Comparison of ENCODE assay signal across 1 cellular context in the genomic region with DNA sequence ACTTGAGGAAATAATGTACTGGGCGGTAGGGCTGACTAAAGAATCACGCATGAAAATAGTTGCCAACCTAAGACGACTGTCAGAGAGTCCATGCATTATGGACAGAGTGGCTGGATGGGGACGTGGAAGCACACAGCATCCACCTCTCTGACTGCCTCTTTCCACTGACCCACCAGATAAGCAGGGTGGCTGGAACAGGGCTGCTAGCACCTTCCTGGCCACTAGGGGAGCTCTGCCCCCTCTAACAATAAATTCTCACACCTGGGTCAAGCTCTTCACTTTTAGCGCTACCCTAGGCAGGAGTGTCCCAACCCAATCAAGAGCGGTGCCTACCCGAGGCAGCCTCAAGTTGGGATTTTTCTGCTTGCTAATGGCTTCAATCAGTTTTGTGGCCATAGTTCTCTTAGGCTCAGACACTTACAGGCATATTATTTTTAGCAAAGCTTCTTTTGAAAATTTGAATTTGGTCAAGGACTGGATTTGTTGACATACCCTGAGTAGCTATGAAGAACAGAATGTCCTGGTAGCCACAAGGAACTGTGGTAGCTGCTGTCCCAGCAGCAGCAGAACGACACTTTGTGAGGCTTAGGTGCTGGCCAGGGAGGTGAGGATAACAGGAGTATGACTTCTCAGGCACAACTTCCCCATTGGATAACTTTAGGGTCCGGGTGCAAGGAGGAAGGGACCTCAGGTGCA.
A peak's percentile ranks its signal among the peaks of the same experiment; 100 is the strongest.
TF ChIP-seq lines count a peak whose summit lies in the region.

No MANE protein-coding gene starts in this region.

TF ChIP-seq in GM12878, 131 proteins besides CTCF, POLR2A, EP300 and RAD21:
- TF ChIP-seq, protein P1, sequence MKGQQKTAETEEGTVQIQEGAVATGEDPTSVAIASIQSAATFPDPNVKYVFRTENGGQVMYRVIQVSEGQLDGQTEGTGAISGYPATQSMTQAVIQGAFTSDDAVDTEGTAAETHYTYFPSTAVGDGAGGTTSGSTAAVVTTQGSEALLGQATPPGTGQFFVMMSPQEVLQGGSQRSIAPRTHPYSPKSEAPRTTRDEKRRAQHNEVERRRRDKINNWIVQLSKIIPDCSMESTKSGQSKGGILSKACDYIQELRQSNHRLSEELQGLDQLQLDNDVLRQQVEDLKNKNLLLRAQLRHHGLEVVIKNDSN (IDR thresholded peaks at IDR 0.05; ENCODE audit: borderline replicate concordance, extremely low read length, insufficient read depth, low read depth, low read length) = no peak
- peak; percentile 56 for TF ChIP-seq SMC3 (IDR thresholded peaks at IDR 0.05; ENCODE audit: borderline replicate concordance, low read length)
- TF ChIP-seq, protein P2, sequence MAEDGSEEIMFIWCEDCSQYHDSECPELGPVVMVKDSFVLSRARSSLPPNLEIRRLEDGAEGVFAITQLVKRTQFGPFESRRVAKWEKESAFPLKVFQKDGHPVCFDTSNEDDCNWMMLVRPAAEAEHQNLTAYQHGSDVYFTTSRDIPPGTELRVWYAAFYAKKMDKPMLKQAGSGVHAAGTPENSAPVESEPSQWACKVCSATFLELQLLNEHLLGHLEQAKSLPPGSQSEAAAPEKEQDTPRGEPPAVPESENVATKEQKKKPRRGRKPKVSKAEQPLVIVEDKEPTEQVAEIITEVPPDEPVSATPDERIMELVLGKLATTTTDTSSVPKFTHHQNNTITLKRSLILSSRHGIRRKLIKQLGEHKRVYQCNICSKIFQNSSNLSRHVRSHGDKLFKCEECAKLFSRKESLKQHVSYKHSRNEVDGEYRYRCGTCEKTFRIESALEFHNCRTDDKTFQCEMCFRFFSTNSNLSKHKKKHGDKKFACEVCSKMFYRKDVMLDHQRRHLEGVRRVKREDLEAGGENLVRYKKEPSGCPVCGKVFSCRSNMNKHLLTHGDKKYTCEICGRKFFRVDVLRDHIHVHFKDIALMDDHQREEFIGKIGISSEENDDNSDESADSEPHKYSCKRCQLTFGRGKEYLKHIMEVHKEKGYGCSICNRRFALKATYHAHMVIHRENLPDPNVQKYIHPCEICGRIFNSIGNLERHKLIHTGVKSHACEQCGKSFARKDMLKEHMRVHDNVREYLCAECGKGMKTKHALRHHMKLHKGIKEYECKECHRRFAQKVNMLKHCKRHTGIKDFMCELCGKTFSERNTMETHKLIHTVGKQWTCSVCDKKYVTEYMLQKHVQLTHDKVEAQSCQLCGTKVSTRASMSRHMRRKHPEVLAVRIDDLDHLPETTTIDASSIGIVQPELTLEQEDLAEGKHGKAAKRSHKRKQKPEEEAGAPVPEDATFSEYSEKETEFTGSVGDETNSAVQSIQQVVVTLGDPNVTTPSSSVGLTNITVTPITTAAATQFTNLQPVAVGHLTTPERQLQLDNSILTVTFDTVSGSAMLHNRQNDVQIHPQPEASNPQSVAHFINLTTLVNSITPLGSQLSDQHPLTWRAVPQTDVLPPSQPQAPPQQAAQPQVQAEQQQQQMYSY (CRISPR knock-in tag; IDR thresholded peaks at IDR 0.05) = 0 out of 2 replicates have a peak, but pooled peaks have one; percentile 21
- TF ChIP-seq NFIC (IDR thresholded peaks at IDR 0.05; ENCODE audit: low read depth, low read length) = no peak
- TF ChIP-seq SMARCA5 (IDR thresholded peaks at IDR 0.05) = peak; percentile 50; the same call in 1 of the 2 replicates
- 0 out of 2 replicates have a peak, but pooled peaks have one; percentile 49 for TF ChIP-seq RB1 (IDR thresholded peaks at IDR 0.05; ENCODE audit: borderline replicate concordance)
